In genomic region chr2:191740016-191740419, GRCh38 we compare ENCODE assay signal across 9 cellular contexts.
DNase-seq lines count a peak whose midpoint lies in the region; ATAC-seq and TF ChIP-seq lines count a peak whose summit lies in the region.
"Had no signal": no experiment of that assay in that cellular context is flagged by ENCODE, and none has a peak within 500 bp of the region (broad histone marks: within the 10 kb centered on the region; RNA-seq: fewer than 3 reads in every experiment).

No MANE protein-coding gene starts in this region.

- H3K9me3 Mint-ChIP-seq in immature natural killer cell (no peaks in the 10 kb centered on the region), osteocyte (ENCODE audit: unreplicated experiment) (no peaks in the 10 kb centered on the region)

- peak; percentile 29 to 47 for DNase-seq in SJCRH30
- DNase-seq in immature natural killer cell: peak; percentile 52 to 58 (median 57)
- DNase-seq in kidney glomerular epithelial cell (lab: John Stamatoyannopoulos, UW): no peak
- DNase-seq in NCI-H1436 treated with DMSO at 0.1 percent for 48 hours (lab: John Stamatoyannopoulos, UW): no peak
- no peak for DNase-seq in NCI-H524 treated with DMSO at 0.1 percent for 48 hours (lab: John Stamatoyannopoulos, UW)
- DNase-seq in osteocyte (ENCODE audit: extremely low spot score, unreplicated experiment): no peak

- no peak overlapping the region for H3K27ac ChIP-seq in SJCRH30

- TF ChIP-seq CTCF in osteocyte (IDR thresholded peaks at IDR 0.05): no peak

- ATAC-seq in GM18867 (IDR thresholded peaks at IDR 0.05; ENCODE audit: unreplicated experiment): peak; percentile 95
- peak; percentile 95 for ATAC-seq in HG02642 (IDR thresholded peaks at IDR 0.05; ENCODE audit: poor library complexity, unreplicated experiment)

- H3K27ac Mint-ChIP-seq in immature natural killer cell: peak overlapping the region; percentile 10 to 56 (median 24)
- no peak overlapping the region for H3K27ac Mint-ChIP-seq in osteocyte (ENCODE audit: unreplicated experiment)

- H3K27me3 ChIP-seq in SJCRH30: no peaks in the 10 kb centered on the region

- no peaks in the 10 kb centered on the region for H3K36me3 ChIP-seq in SJCRH30

- H3K4me1 ChIP-seq in SJCRH30: peaks cover 13% of the 10 kb centered on the region

- no peak overlapping the region for H3K4me3 ChIP-seq in SJCRH30

- peaks cover 9 to 13% of the 10 kb centered on the region in 2 donors for H3K4me1 Mint-ChIP-seq in immature natural killer cell
- H3K4me1 Mint-ChIP-seq in osteocyte (ENCODE audit: unreplicated experiment): peaks cover 1% of the 10 kb centered on the region

- H3K9me3 ChIP-seq in SJCRH30 (replicated peaks): no peaks in the 10 kb centered on the region

- no peaks in the 10 kb centered on the region for H3K36me3 Mint-ChIP-seq in immature natural killer cell
- H3K36me3 Mint-ChIP-seq in osteocyte (ENCODE audit: unreplicated experiment): no peaks in the 10 kb centered on the region
- H3K36me3 Mint-ChIP-seq: brain had no signal

- H3K4me3 Mint-ChIP-seq in immature natural killer cell (peak overlapping the region in 4 of 5 donors; percentile 0 to 28 (median 22)), osteocyte (ENCODE audit: unreplicated experiment) (no peak overlapping the region)
- H3K4me3 Mint-ChIP-seq: brain had no signal

- H3K27me3 Mint-ChIP-seq in immature natural killer cell (ENCODE audit: low read depth in 3 of 3): peaks cover 0 to 2% (median 0%) of the 10 kb centered on the region in 3 donors
- H3K27me3 Mint-ChIP-seq in osteocyte (ENCODE audit: unreplicated experiment): peaks cover 3% of the 10 kb centered on the region
- H3K27me3 Mint-ChIP-seq: brain had no signal

Comparison
In these comparisons a context has a peak if more than half of its experiments do, and no peak if none do; other contexts are left out.
1. DNase-seq: peak in SJCRH30 (2 of 2) and immature natural killer cell (3 of 3); none in kidney glomerular epithelial cell (single experiment), NCI-H1436 treated with DMSO at 0.1 percent for 48 hours (single experiment), NCI-H524 treated with DMSO at 0.1 percent for 48 hours (single experiment) and osteocyte (single experiment).